1 cellular context compared by ENCODE assay signal in genomic region chr10:17062493-17063487, GRCh38.
A peak's percentile ranks its signal among the peaks of the same experiment; 100 is the strongest.
TF ChIP-seq lines count a peak whose summit lies in the region.

No MANE protein-coding gene starts in this region.

TF ChIP-seq in SK-N-SH, 30 proteins besides CTCF, POLR2A, EP300 and RAD21 (continued from another document):
- TF ChIP-seq REST (IDR thresholded peaks at IDR 0.05; ENCODE audit: low read depth, low read length) (0 out of 2 replicates have a peak, but pooled peaks have one; percentile 14), TEAD4 (IDR thresholded peaks at IDR 0.05; ENCODE audit: borderline replicate concordance, insufficient read depth) (peak; percentile 66), GATA2 (CRISPR knock-in tag; IDR thresholded peaks at IDR 0.05) (no peak), RFX5 (IDR thresholded peaks at IDR 0.05; ENCODE audit: low read length) (no peak), CHD2 (IDR thresholded peaks at IDR 0.05; ENCODE audit: low read length, partially characterized antibody) (no peak), FOSL2 (IDR thresholded peaks at IDR 0.05; ENCODE audit: borderline replicate concordance, low read depth) (peak; percentile 87), FOXJ3 (CRISPR knock-in tag; IDR thresholded peaks at IDR 0.05) (no peak), TCF12 (IDR thresholded peaks at IDR 0.05) (peak; percentile 94), MAX (IDR thresholded peaks at IDR 0.05; ENCODE audit: low read depth) (peak; percentile 83), FOXM1 (IDR thresholded peaks at IDR 0.05; ENCODE audit: low read depth) (0 out of 2 replicates have a peak, but pooled peaks have one; percentile 34), PBX3 (IDR thresholded peaks at IDR 0.05) (peak; percentile 73), RXRA (IDR thresholded peaks at IDR 0.05; ENCODE audit: borderline replicate concordance, low read depth) (peak; percentile 73; the same call in 1 of the 2 replicates), TAF1 (IDR thresholded peaks at IDR 0.05; ENCODE audit: borderline replicate concordance, low read depth, low read length) (no peak), USF2 (IDR thresholded peaks at IDR 0.05; ENCODE audit: borderline replicate concordance, low read depth, low read length) (no peak), RCOR1 (IDR thresholded peaks at IDR 0.05; ENCODE audit: low read length) (no peak), GABPA (IDR thresholded peaks at IDR 0.05; ENCODE audit: low read depth) (peak; percentile 9; the same call in 1 of the 2 replicates), ELF1 (IDR thresholded peaks at IDR 0.05) (peak; percentile 21; the same call in 1 of the 2 replicates), USF1 (IDR thresholded peaks at IDR 0.05; ENCODE audit: borderline replicate concordance, low read depth) (0 out of 2 replicates have a peak, but pooled peaks have one; percentile 8), MXI1 (IDR thresholded peaks at IDR 0.05; ENCODE audit: low read depth, low read length) (no peak)
